ENCODE assay signal across 8 cellular contexts in the genomic region with DNA sequence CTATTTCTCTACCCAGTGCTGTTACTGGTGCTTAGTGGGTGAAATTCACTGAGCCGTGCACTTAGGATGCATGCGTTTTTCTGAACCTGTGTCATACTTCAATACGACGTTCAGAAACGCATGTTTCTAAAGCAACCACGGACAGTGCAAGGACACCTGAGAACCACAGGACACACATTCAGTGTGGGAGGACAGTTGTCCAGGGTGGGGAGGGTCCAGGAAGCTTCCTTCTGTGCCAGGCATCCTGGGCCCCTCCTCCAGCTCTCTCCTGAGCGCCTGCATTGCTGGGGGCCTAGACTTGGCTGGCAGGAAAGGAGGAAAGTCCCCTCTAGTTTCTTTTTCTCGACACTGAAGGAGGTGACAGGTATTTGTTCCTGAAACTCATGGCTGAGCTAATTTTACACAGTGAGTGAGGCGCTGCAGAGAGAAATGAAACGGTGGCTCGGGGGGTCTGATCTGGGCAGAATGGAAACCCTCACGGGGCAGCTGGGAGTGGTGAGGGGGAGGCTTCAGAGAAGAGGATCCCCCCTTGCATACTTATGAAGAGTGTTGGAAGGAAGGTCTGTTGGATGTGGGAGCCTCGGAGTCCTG.
DNase-seq lines count a peak whose midpoint lies in the region; ATAC-seq and TF ChIP-seq lines count a peak whose summit lies in the region.
"Had no signal": no experiment of that assay in that cellular context is flagged by ENCODE, and none has a peak within 500 bp of the region (broad histone marks: within the 10 kb centered on the region; RNA-seq: fewer than 3 reads in every experiment).

No MANE protein-coding gene starts in this region.

- peaks cover 54% of the 10 kb centered on the region for H3K4me1 Mint-ChIP-seq in activated CD4-positive, alpha-beta T cell treated with anti-CD3 and anti-CD28 coated beads, Interleukin-2, amount 10 ng/mL, durations not matched to agents 7 days and 5 days

- H3K27me3 ChIP-seq in colonic mucosa: no peaks in the 10 kb centered on the region

- no peak for TF ChIP-seq CTCF in colonic mucosa (IDR thresholded peaks at IDR 0.05)

- POLR2A ChIA-PET in activated CD4-positive, alpha-beta T cell treated with anti-CD3 and anti-CD28 coated beads, Interleukin-2, amount 10 ng/mL, durations not matched to agents 7 days and 5 days (lab: Charles Lee): no interaction called here

- CTCF ChIA-PET in activated CD4-positive, alpha-beta T cell treated with anti-CD3 and anti-CD28 coated beads, Interleukin-2, amount 10 ng/mL, durations not matched to agents 7 days and 5 days (lab: Charles Lee): interaction anchor here (0.6 to 5.6 kb wide), 5 partner anchors 10 to 778 kb away, joined by 3 to 53 read pairs (median 4); no protein-coding TSS in a partner anchor

- no peaks in the 10 kb centered on the region for H3K9me3 Mint-ChIP-seq in activated CD4-positive, alpha-beta T cell treated with anti-CD3 and anti-CD28 coated beads, Interleukin-2, amount 10 ng/mL, durations not matched to agents 7 days and 5 days
- H3K9me3 Mint-ChIP-seq: T-cell had no signal

- no peak overlapping the region for H3K27ac ChIP-seq in colonic mucosa

- no peak overlapping the region for H3K9ac ChIP-seq in colonic mucosa (ENCODE audit: low read depth in 2 of 2, low read length in 2 of 2)

- intact Hi-C loops in colonic mucosa (cut with DNase I): loop anchor here (10.0 kb wide), 1 partner anchor 94 kb away; a partner anchor contains a TSS

- H3K4me3 ChIP-seq in colonic mucosa: no peak overlapping the region

- H3K4me1 ChIP-seq in colonic mucosa: peaks cover 17% of the 10 kb centered on the region

- H3K36me3 Mint-ChIP-seq in activated CD4-positive, alpha-beta T cell treated with anti-CD3 and anti-CD28 coated beads, Interleukin-2, amount 10 ng/mL, durations not matched to agents 7 days and 5 days (ENCODE audit: low read depth): no peaks in the 10 kb centered on the region
- H3K36me3 Mint-ChIP-seq: T-cell had no signal

- no peaks in the 10 kb centered on the region for H3K9me3 ChIP-seq in colonic mucosa

- no peak overlapping the region for H3K4me3 Mint-ChIP-seq in activated CD4-positive, alpha-beta T cell treated with anti-CD3 and anti-CD28 coated beads, Interleukin-2, amount 10 ng/mL, durations not matched to agents 7 days and 5 days

- no peak for DNase-seq in activated CD4-positive, alpha-beta T cell treated with anti-CD3 and anti-CD28 coated beads, Interleukin-2, amount 10 ng/mL, durations not matched to agents 7 days and 5 days
- peak; percentile 37 to 49 for DNase-seq in stimulated activated CD4-positive, alpha-beta T cell treated with anti-CD3 and anti-CD28 coated beads, Interleukin-2, amount 100 ng/mL, for 24 hours
- no peak for DNase-seq in cerebellum (ENCODE audit: low spot score)
- no peak for DNase-seq in colonic mucosa

- no peaks in the 10 kb centered on the region for H3K27me3 Mint-ChIP-seq in activated CD4-positive, alpha-beta T cell treated with anti-CD3 and anti-CD28 coated beads, Interleukin-2, amount 10 ng/mL, durations not matched to agents 7 days and 5 days

- no peaks in the 10 kb centered on the region for H3K36me3 ChIP-seq in colonic mucosa

- ATAC-seq in GM18868 (IDR thresholded peaks at IDR 0.05; ENCODE audit: unreplicated experiment) (peak; percentile 61), GM21737 (IDR thresholded peaks at IDR 0.05; ENCODE audit: unreplicated experiment) (peak; percentile 32), GM21526 (IDR thresholded peaks at IDR 0.05; ENCODE audit: low FRiP score, unreplicated experiment) (no peak)
- ATAC-seq: T-cell had no signal

- H3K27ac Mint-ChIP-seq in activated CD4-positive, alpha-beta T cell treated with anti-CD3 and anti-CD28 coated beads, Interleukin-2, amount 10 ng/mL, durations not matched to agents 7 days and 5 days: peak overlapping the region; percentile 69

Comparison
In these comparisons a context has a peak if more than half of its experiments do, and no peak if none do; other contexts are left out.
1. DNase-seq: peak in stimulated activated CD4-positive, alpha-beta T cell treated with anti-CD3 and anti-CD28 coated beads, Interleukin-2, amount 100 ng/mL, for 24 hours (2 of 2); none in activated CD4-positive, alpha-beta T cell treated with anti-CD3 and anti-CD28 coated beads, Interleukin-2, amount 10 ng/mL, durations not matched to agents 7 days and 5 days (single experiment), cerebellum (single experiment) and colonic mucosa (single experiment).